20 cellular contexts compared by ENCODE assay signal in genomic region chrX:111483140-111483539, GRCh38. TPM values are rescaled to one million over a fixed set of nuclear protein-coding genes. Genes with fewer than 3 reads are reported as not detected.
DNase-seq lines count a peak whose midpoint lies in the region; ATAC-seq, FAIRE-seq and TF ChIP-seq lines count a peak whose summit lies in the region.
"Had no signal": no experiment of that assay in that cellular context is flagged by ENCODE, and none has a peak within 500 bp of the region (broad histone marks: within the 10 kb centered on the region; RNA-seq: fewer than 3 reads in every experiment).

No MANE protein-coding gene starts in this region.

- H3K9me3 Mint-ChIP-seq in nephron (peaks cover 20% of the 10 kb centered on the region), mesothelial cell of epicardium (peaks cover 31% of the 10 kb centered on the region)

- FAIRE-seq in RCC 7860 (lab: Jason Lieb, UNC) (peak; percentile 96), GM12892 (lab: Jason Lieb, UNC) (no peak)

- DNase-seq in HK-2 (ENCODE audit: unreplicated experiment): peak; percentile 29
- DNase-seq in RCC 7860 (ENCODE audit: low spot score): peak; percentile 54
- DNase-seq in activated CD8-positive, alpha-beta memory T cell treated with anti-CD3 and anti-CD28 coated beads, Interleukin-2, amount 50 U/mL, for 4 hours: no peak
- DNase-seq in mesothelial cell of epicardium (ENCODE audit: low spot score in 2 of 2, unreplicated experiment in 2 of 2): no peak
- no peak for DNase-seq in GM12892 (ENCODE audit: insufficient read length)
- DNase-seq: AML-193, COR-L47, DMS153, HFFc6, Karpas-422, MG63, NCI-H1092, NCI-H146, NCI-H446 treated with DMSO at 0.1 percent for 48 hours, T-cell had no signal

- peak; percentile 68 for ATAC-seq in GM18505 (IDR thresholded peaks at IDR 0.05; ENCODE audit: unreplicated experiment)
- no peak for ATAC-seq in GM18867 (IDR thresholded peaks at IDR 0.05; ENCODE audit: unreplicated experiment)
- ATAC-seq: Right ventricle myocardium inferior, T-cell had no signal

- H3K27me3 Mint-ChIP-seq in nephron (ENCODE audit: low read depth) (no peaks in the 10 kb centered on the region), mesothelial cell of epicardium (ENCODE audit: low read depth) (no peaks in the 10 kb centered on the region)

- H3K27ac Mint-ChIP-seq in nephron: peak overlapping the region; percentile 53 to 73 (median 62)
- no peak overlapping the region for H3K27ac Mint-ChIP-seq in mesothelial cell of epicardium
- H3K27ac Mint-ChIP-seq: HFFc6, T-cell had no signal

- H3K4me1 Mint-ChIP-seq in nephron (peaks cover 6% of the 10 kb centered on the region), mesothelial cell of epicardium (peaks cover 4% of the 10 kb centered on the region)

- H3K4me3 Mint-ChIP-seq in nephron (no peak overlapping the region), mesothelial cell of epicardium (no peak overlapping the region)
- H3K4me3 Mint-ChIP-seq: HFFc6, T-cell had no signal

- H3K36me3 Mint-ChIP-seq in nephron (ENCODE audit: low read depth) (no peaks in the 10 kb centered on the region), mesothelial cell of epicardium (peaks cover 11% of the 10 kb centered on the region)
- H3K36me3 Mint-ChIP-seq: T-cell had no signal

- TF ChIP-seq CTCF in nephron (IDR thresholded peaks at IDR 0.05; ENCODE audit: unreplicated experiment in 3 of 3): no peak
- TF ChIP-seq CTCF in mesothelial cell of epicardium (IDR thresholded peaks at IDR 0.05; ENCODE audit: unreplicated experiment): no peak

- TF ChIP-seq POLR2A in GM18505 (IDR thresholded peaks at IDR 0.05; ENCODE audit: borderline replicate concordance, extremely low read depth, insufficient read depth, insufficient read length) (no peak), GM12892 (IDR thresholded peaks at IDR 0.05; ENCODE audit: low read depth, low read length) (no peak)

RNA-seq across cellular contexts. Expression of gene SERTM2, which starts 28.3 kb away (rescaled TPM):
- total RNA-seq in mesothelial cell of epicardium: 3.6 to 3.8 TPM (median 3.7 TPM) in 3 replicates
- polyA plus RNA-seq in GM12892 (2012; ENCODE audit: missing spikeins): not detected
- total RNA-seq: HFFc6, HT-29, Right ventricle myocardium inferior, T-cell had no signal

Comparison
In these comparisons a context has a peak if more than half of its experiments do, and no peak if none do; other contexts are left out.
1. DNase-seq: peak in HK-2 (single experiment) and RCC 7860 (single experiment); none in activated CD8-positive, alpha-beta memory T cell treated with anti-CD3 and anti-CD28 coated beads, Interleukin-2, amount 50 U/mL, for 4 hours (single experiment), mesothelial cell of epicardium (0 of 2) and GM12892 (single experiment).